ENCODE assay signal across 17 cellular contexts in the genomic region with DNA sequence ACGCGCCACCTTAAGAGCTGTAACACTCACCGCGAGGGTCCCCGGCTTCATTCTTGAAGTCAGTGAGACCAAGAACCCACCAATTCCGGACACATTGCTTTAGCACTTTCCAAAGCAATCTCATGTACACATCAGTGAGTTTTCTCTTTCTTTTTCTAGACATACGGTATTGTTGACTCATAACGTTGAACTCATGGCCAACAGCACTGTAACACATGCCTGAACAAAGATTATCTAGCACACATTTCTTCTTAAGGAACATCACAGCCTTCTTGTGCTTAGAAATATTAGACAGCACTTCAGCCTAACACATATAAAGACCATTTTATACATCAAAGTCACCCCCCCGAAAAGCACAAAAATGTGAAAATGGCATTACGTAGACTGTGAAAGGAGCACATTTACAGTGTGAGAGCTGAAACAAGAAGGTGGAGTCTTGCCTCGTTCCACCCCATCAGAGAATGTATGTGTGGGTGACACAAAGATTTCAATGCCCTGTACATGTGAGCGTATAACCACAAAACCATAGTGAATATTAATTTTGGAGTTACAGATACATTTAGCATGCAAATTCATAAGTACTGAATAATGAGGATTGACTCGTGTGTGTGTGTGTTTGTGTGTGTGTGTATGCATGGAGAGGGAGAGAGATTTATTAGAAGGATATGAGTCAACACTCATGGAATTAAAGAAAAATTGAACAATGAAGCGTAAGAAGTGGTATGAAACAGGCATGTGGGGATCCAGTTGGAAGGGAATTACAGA.
A peak's percentile ranks its signal among the peaks of the same experiment; 100 is the strongest.
DNase-seq lines count a peak whose midpoint lies in the region; ATAC-seq, FAIRE-seq and TF ChIP-seq lines count a peak whose summit lies in the region.
"Had no signal": no experiment of that assay in that cellular context is flagged by ENCODE, and none has a peak within 500 bp of the region (broad histone marks: within the 10 kb centered on the region; RNA-seq: fewer than 3 reads in every experiment).

No MANE protein-coding gene starts in this region.

- no peak for FAIRE-seq in astrocyte (lab: Jason Lieb, UNC)
- FAIRE-seq: GM18507, K562, RCC 7860 had no signal

- intact Hi-C loops in left cardiac atrium (cut with DNase I): no loop called here

- no peak overlapping the region for H3K4me3 ChIP-seq in astrocyte (ENCODE audit: insufficient read depth, low read depth, low read length)
- H3K4me3 ChIP-seq: heart right ventricle, K562, neural progenitor cell had no signal

- H3K27me3 Mint-ChIP-seq in HFFc6 (ENCODE audit: insufficient read depth) (no peaks in the 10 kb centered on the region), astrocyte (ENCODE audit: low read depth, unreplicated experiment) (no peaks in the 10 kb centered on the region)
- H3K27me3 Mint-ChIP-seq: activated T-helper 17 cell treated with anti-CD3 and anti-CD28 coated beads, Interleukin-2, amount 50 U/mL, for 72 hours; stimulated activated naive CD8-positive, alpha-beta T cell treated with anti-CD3 and anti-CD28 coated beads, Interleukin-15, Interleukin-2, amounts not matched to agents 100 ng/mL and 50 ng/mL, for 24 hours had no signal

- no peaks in the 10 kb centered on the region for H3K79me2 ChIP-seq in astrocyte (ENCODE audit: insufficient read depth, low read length)

- H3K27ac Mint-ChIP-seq in HFFc6 (peak overlapping the region; percentile 5), astrocyte (ENCODE audit: unreplicated experiment) (peak overlapping the region; percentile 48)
- H3K27ac Mint-ChIP-seq: activated T-helper 17 cell treated with anti-CD3 and anti-CD28 coated beads, Interleukin-2, amount 50 U/mL, for 72 hours; neural progenitor cell; stimulated activated naive CD8-positive, alpha-beta T cell treated with anti-CD3 and anti-CD28 coated beads, Interleukin-15, Interleukin-2, amounts not matched to agents 100 ng/mL and 50 ng/mL, for 24 hours had no signal

- DNase-seq in AG08396 (ENCODE audit: low spot score) (peak; percentile 18), HFFc6 (peak; percentile 48), astrocyte (ENCODE audit: low read depth) (peak; percentile 85), glomerular visceral epithelial cell (ENCODE audit: extremely low spot score) (peak; percentile 37), middle frontal gyrus (ENCODE audit: extremely low spot score, low spot score) (no peak), left cardiac atrium (no peak)
- DNase-seq: activated CD8-positive, alpha-beta memory T cell treated with anti-CD3 and anti-CD28 coated beads for 24 hours; heart right ventricle; retina had no signal

- H3K9ac ChIP-seq in astrocyte (ENCODE audit: low read length): no peak overlapping the region
- H3K9ac ChIP-seq: neural progenitor cell had no signal

- TF ChIP-seq CTCF in HFFc6 (IDR thresholded peaks at IDR 0.05): no peak
- no peak for TF ChIP-seq CTCF in astrocyte (IDR thresholded peaks at IDR 0.05; ENCODE audit: insufficient read depth, low read depth, low read length)

- no peaks in the 10 kb centered on the region for H3K27me3 ChIP-seq in astrocyte (ENCODE audit: insufficient read depth, low read length)
- H3K27me3 ChIP-seq: heart right ventricle, neural progenitor cell had no signal

- H3K36me3 Mint-ChIP-seq in HFFc6 (ENCODE audit: low read depth): no peaks in the 10 kb centered on the region; the same call in 1 of the 2 replicates
- H3K36me3 Mint-ChIP-seq in astrocyte (ENCODE audit: low read depth, unreplicated experiment): no peaks in the 10 kb centered on the region
- H3K36me3 Mint-ChIP-seq: neural progenitor cell had no signal

- no peak overlapping the region for H2AFZ ChIP-seq in astrocyte (ENCODE audit: low read depth, low read length)
- H2AFZ ChIP-seq: neural progenitor cell had no signal

- H3K4me3 Mint-ChIP-seq in HFFc6 (no peak overlapping the region), astrocyte (ENCODE audit: unreplicated experiment) (no peak overlapping the region)
- H3K4me3 Mint-ChIP-seq: activated T-helper 17 cell treated with anti-CD3 and anti-CD28 coated beads, Interleukin-2, amount 50 U/mL, for 72 hours; neural progenitor cell; stimulated activated naive CD8-positive, alpha-beta T cell treated with anti-CD3 and anti-CD28 coated beads, Interleukin-15, Interleukin-2, amounts not matched to agents 100 ng/mL and 50 ng/mL, for 24 hours had no signal

- no peaks in the 10 kb centered on the region for H4K20me1 ChIP-seq in astrocyte (ENCODE audit: insufficient read depth, low read length)

- peaks cover 3% of the 10 kb centered on the region for H3K9me3 ChIP-seq in astrocyte (ENCODE audit: insufficient read depth, low read depth, low read length)

- no peak for ATAC-seq in GM18498 (IDR thresholded peaks at IDR 0.05; ENCODE audit: unreplicated experiment)
- no peak for ATAC-seq in GM19395 (IDR thresholded peaks at IDR 0.05; ENCODE audit: unreplicated experiment)
- no peak for ATAC-seq in left cardiac atrium
- ATAC-seq: activated T-helper 17 cell treated with anti-CD3 and anti-CD28 coated beads, Interleukin-2, amount 50 U/mL, for 72 hours; heart right ventricle; K562 had no signal

- no peaks in the 10 kb centered on the region for H3K36me3 ChIP-seq in astrocyte (ENCODE audit: insufficient read depth, low read length)
- H3K36me3 ChIP-seq: heart right ventricle, neural progenitor cell had no signal

- no peaks in the 10 kb centered on the region for H3K4me1 ChIP-seq in astrocyte (ENCODE audit: insufficient read depth, low read length)
- H3K4me1 ChIP-seq: heart right ventricle, neural progenitor cell had no signal

- H3K4me1 Mint-ChIP-seq in HFFc6 (ENCODE audit: low read depth) (peaks cover 18% of the 10 kb centered on the region), astrocyte (ENCODE audit: low read depth, unreplicated experiment) (peaks cover 8% of the 10 kb centered on the region)
- H3K4me1 Mint-ChIP-seq: activated T-helper 17 cell treated with anti-CD3 and anti-CD28 coated beads, Interleukin-2, amount 50 U/mL, for 72 hours; neural progenitor cell had no signal

- H3K27ac ChIP-seq in astrocyte (ENCODE audit: low read depth, low read length): no peak overlapping the region
- H3K27ac ChIP-seq: heart right ventricle, neural progenitor cell had no signal

- peaks cover 20% of the 10 kb centered on the region for H3K9me3 Mint-ChIP-seq in HFFc6
- peaks cover 9% of the 10 kb centered on the region for H3K9me3 Mint-ChIP-seq in astrocyte (ENCODE audit: unreplicated experiment)

- no peak overlapping the region for H3K4me2 ChIP-seq in astrocyte (ENCODE audit: low read length)
- H3K4me2 ChIP-seq: neural progenitor cell had no signal

Comparison
In these comparisons a context has a peak if more than half of its experiments do, and no peak if none do; other contexts are left out.
1. DNase-seq: peak in AG08396 (single experiment), HFFc6 (single experiment), astrocyte (single experiment) and glomerular visceral epithelial cell (single experiment); none in middle frontal gyrus (single experiment) and left cardiac atrium (single experiment).